Comparison of ENCODE assay signal across 18 cellular contexts in genomic region chr9:79741381-79741780, GRCh38.
"Had no signal": no experiment of that assay in that cellular context is flagged by ENCODE, and none has a peak within 500 bp of the region (broad histone marks: within the 10 kb centered on the region; RNA-seq: fewer than 3 reads in every experiment).

No MANE protein-coding gene starts in this region.

- H3K4me1 ChIP-seq: left lung, parathyroid adenoma, prostate gland, spleen had no signal

- H3K9me3 ChIP-seq: gastroesophageal sphincter, left lung, prostate gland, spleen had no signal

- H3K4me3 Mint-ChIP-seq: central memory CD8-positive, alpha-beta T cell; naive thymus-derived CD4-positive, alpha-beta T cell; nephron progenitor cell; stimulated activated naive B cell treated with anti-CD40 and anti-IgM and Interleukin-4, amounts not matched to agents 10 μg/mL and 1 μg/mL and 100 μg/mL, for 72 hours; stimulated activated naive CD8-positive, alpha-beta T cell treated with anti-CD3 and anti-CD28 coated beads, Interleukin-15, amount 100 ng/mL, for 72 hours had no signal

- H3K9me3 Mint-ChIP-seq: central memory CD8-positive, alpha-beta T cell; naive thymus-derived CD4-positive, alpha-beta T cell; stimulated activated naive B cell treated with anti-CD40 and anti-IgM and Interleukin-4, amounts not matched to agents 10 μg/mL and 1 μg/mL and 100 μg/mL, for 72 hours had no signal

- H3K27ac ChIP-seq: left lung, parathyroid adenoma, prostate gland, spleen had no signal

- H3K27me3 Mint-ChIP-seq: central memory CD8-positive, alpha-beta T cell; naive thymus-derived CD4-positive, alpha-beta T cell; stimulated activated naive B cell treated with anti-CD40 and anti-IgM and Interleukin-4, amounts not matched to agents 10 μg/mL and 1 μg/mL and 100 μg/mL, for 72 hours; stimulated activated naive CD8-positive, alpha-beta T cell treated with anti-CD3 and anti-CD28 coated beads, Interleukin-15, amount 100 ng/mL, for 72 hours had no signal

- H3K36me3 ChIP-seq: gastroesophageal sphincter, left lung, prostate gland, spleen had no signal

- H3K4me1 Mint-ChIP-seq: central memory CD8-positive, alpha-beta T cell; naive thymus-derived CD4-positive, alpha-beta T cell had no signal

- H3K9ac ChIP-seq: parathyroid adenoma had no signal

- H3K4me3 ChIP-seq: left lung, lung, prostate gland, spleen had no signal

- H3K27ac Mint-ChIP-seq: naive thymus-derived CD4-positive, alpha-beta T cell; nephron progenitor cell; stimulated activated naive B cell treated with anti-CD40 and anti-IgM and Interleukin-4, amounts not matched to agents 10 μg/mL and 1 μg/mL and 100 μg/mL, for 72 hours; stimulated activated naive CD8-positive, alpha-beta T cell treated with anti-CD3 and anti-CD28 coated beads, Interleukin-15, amount 100 ng/mL, for 72 hours had no signal

- H3K27me3 ChIP-seq: gastroesophageal sphincter, left lung, spleen had no signal

- DNase-seq: dermis blood vessel endothelial cell; foreskin fibroblast; glutamatergic neuron; left lung; naive thymus-derived CD4-positive, alpha-beta T cell; nephron progenitor cell; spleen; stimulated activated CD4-positive, alpha-beta T cell treated with anti-CD3 and anti-CD28 coated beads, Interleukin-15, amount 100 ng/mL, for 24 hours; stimulated activated CD4-positive, alpha-beta T cell treated with anti-CD3 and anti-CD28 coated beads, Interleukin-1b, Interleukin-23, amount 100 ng/mL, for 48 hours; stimulated activated CD4-positive, alpha-beta T cell treated with anti-CD3 and anti-CD28 coated beads, Interleukin-4, amount 100 ng/mL, for 4 hours; stimulated activated naive B cell treated with anti-CD40 and anti-IgM and Interleukin-4, amounts not matched to agents 10 μg/mL and 1 μg/mL and 100 μg/mL, for 72 hours; stimulated activated naive CD8-positive, alpha-beta T cell treated with anti-CD3 and anti-CD28 coated beads, Interleukin-15, amount 100 ng/mL, for 72 hours; trophoblast cell had no signal

- H3K36me3 Mint-ChIP-seq: naive thymus-derived CD4-positive, alpha-beta T cell; stimulated activated naive B cell treated with anti-CD40 and anti-IgM and Interleukin-4, amounts not matched to agents 10 μg/mL and 1 μg/mL and 100 μg/mL, for 72 hours had no signal
